26 cellular contexts compared by ENCODE assay signal in the genomic region with DNA sequence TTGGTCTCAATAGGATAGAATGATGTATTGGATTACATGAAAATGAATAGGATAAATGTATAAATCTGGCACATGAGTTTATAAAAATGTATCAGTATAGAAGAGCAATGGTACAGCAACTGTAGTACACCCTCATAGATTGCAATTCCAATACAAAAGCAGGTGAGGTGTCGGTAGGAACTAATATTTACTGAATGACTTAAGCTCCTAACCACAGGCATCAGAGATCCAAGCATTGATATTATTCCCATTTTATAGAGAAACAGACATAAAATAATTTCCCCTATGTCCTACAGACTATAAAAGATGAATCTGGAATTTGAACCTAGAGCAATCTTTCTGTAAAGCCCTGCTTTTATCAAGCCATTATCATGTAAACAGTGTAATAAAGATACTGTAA.
"Had no signal": no experiment of that assay in that cellular context is flagged by ENCODE, and none has a peak within 500 bp of the region (broad histone marks: within the 10 kb centered on the region; RNA-seq: fewer than 3 reads in every experiment).

No MANE protein-coding gene starts in this region.

- H3K4me3 Mint-ChIP-seq: dendritic cell treated with granulocyte-macrophage colony-stimulating factor and Interleukin-4, amounts not matched to agents 40 ng/mL and 50 ng/mL, for 4 days; effector memory CD8-positive, alpha-beta T cell; endodermal cell had no signal

- ATAC-seq: effector memory CD8-positive, alpha-beta T cell; esophagus mucosa; foreskin keratinocyte; gastrocnemius medialis; gastroesophageal sphincter; heart left ventricle; heart right ventricle had no signal

- H3K9me3 ChIP-seq: colonic mucosa, esophagus muscularis mucosa, esophagus squamous epithelium, gastrocnemius medialis, gastroesophageal sphincter, heart left ventricle, heart right ventricle had no signal

- H3K27me3 Mint-ChIP-seq: dendritic cell treated with granulocyte-macrophage colony-stimulating factor and Interleukin-4, amounts not matched to agents 40 ng/mL and 50 ng/mL, for 4 days had no signal

- FAIRE-seq: endothelial cell of umbilical vein had no signal

- H3K27ac ChIP-seq: colonic mucosa, coronary artery, dorsolateral prefrontal cortex, epithelial cell of prostate, esophagus muscularis mucosa, esophagus squamous epithelium, foreskin keratinocyte, gastrocnemius medialis, gastroesophageal sphincter, heart left ventricle, heart right ventricle had no signal

- H3K4me1 ChIP-seq: colonic mucosa, esophagus muscularis mucosa, esophagus squamous epithelium, foreskin keratinocyte, gastrocnemius medialis, gastroesophageal sphincter, heart left ventricle, heart right ventricle had no signal

- DNase-seq: colonic mucosa; cortex of kidney; dermis blood vessel endothelial cell; dorsolateral prefrontal cortex; effector CD4-positive, alpha-beta T cell; effector CD8-positive, alpha-beta T cell; effector memory CD4-positive, alpha-beta T cell; effector memory CD8-positive, alpha-beta T cell; endodermal cell; erythroblast; esophagus squamous epithelium; foreskin fibroblast; foreskin keratinocyte; foreskin melanocyte; gastrocnemius medialis; glutamatergic neuron; head of caudate nucleus; heart left ventricle; heart right ventricle had no signal

- H3K9me3 Mint-ChIP-seq: effector memory CD8-positive, alpha-beta T cell; endodermal cell had no signal

- H3K4me1 Mint-ChIP-seq: endodermal cell had no signal

- H3K36me3 ChIP-seq: colonic mucosa, esophagus muscularis mucosa, esophagus squamous epithelium, gastrocnemius medialis, gastroesophageal sphincter, heart left ventricle, heart right ventricle had no signal

- H3K4me3 ChIP-seq: colonic mucosa, coronary artery, dorsolateral prefrontal cortex, esophagus muscularis mucosa, esophagus squamous epithelium, gastrocnemius medialis, gastroesophageal sphincter, heart left ventricle, heart right ventricle had no signal

- H3K27ac Mint-ChIP-seq: dendritic cell treated with granulocyte-macrophage colony-stimulating factor and Interleukin-4, amounts not matched to agents 40 ng/mL and 50 ng/mL, for 4 days; effector memory CD8-positive, alpha-beta T cell; endodermal cell had no signal

- H3K27me3 ChIP-seq: colonic mucosa, dorsolateral prefrontal cortex, esophagus muscularis mucosa, esophagus squamous epithelium, foreskin keratinocyte, gastrocnemius medialis, gastroesophageal sphincter, heart left ventricle, heart right ventricle had no signal
